ENCODE assay signal across 29 cellular contexts in the genomic region with DNA sequence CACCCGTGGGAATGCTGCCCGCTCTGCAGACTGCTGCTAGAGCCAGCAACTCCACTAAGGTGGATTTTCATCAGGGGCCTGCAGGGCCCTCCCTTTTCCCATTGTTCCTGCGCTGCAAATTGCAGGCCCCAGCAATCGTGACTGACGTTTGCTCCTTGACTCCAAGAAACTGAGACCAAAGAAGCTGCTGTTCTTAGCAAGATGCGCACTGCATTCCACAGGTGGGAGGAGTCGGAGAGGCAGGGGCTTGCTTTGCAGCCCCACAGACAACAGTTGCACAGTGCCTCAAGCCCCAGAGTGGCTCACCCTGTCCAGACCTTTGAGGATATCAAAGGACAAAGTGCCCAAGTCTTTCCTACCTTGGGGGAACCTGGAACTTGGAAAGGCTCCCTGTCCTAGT. TPM values are rescaled to one million over a fixed set of nuclear protein-coding genes. Genes with fewer than 3 reads are reported as not detected.
DNase-seq lines count a peak whose midpoint lies in the region; ATAC-seq and TF ChIP-seq lines count a peak whose summit lies in the region.
"Had no signal": no experiment of that assay in that cellular context is flagged by ENCODE, and none has a peak within 500 bp of the region (broad histone marks: within the 10 kb centered on the region; RNA-seq: fewer than 3 reads in every experiment).

No MANE protein-coding gene starts in this region.

- H3K27me3 ChIP-seq in H9 (ENCODE audit: insufficient read depth, low read length) (no peaks in the 10 kb centered on the region), NT2/D1 (ENCODE audit: insufficient read depth, insufficient read length) (no peaks in the 10 kb centered on the region), gastroesophageal sphincter (no peaks in the 10 kb centered on the region), gastrocnemius medialis (no peaks in the 10 kb centered on the region)
- H3K27me3 ChIP-seq: BLaER1, breast epithelium, colonic mucosa, ovary, Peyer's patch, thyroid gland had no signal

- H2BK120ac ChIP-seq in H9 (ENCODE audit: low read depth, low read length, poor library complexity, severe bottlenecking): no peak overlapping the region

- no peak overlapping the region for H4K5ac ChIP-seq in H9 (ENCODE audit: insufficient read length, low read depth, low read length)

- no peak for TF ChIP-seq EP300 in gastroesophageal sphincter (IDR thresholded peaks at IDR 0.05)

- no peaks in the 10 kb centered on the region for H3K79me1 ChIP-seq in H9 (ENCODE audit: insufficient read depth, low read depth, low read length, poor library complexity, severe bottlenecking)

- in situ Hi-C loops in gastrocnemius medialis (cut with MboI; ENCODE audit: low sequenced_read_pairs in 4 of 4) (loop anchor here in 2 of 4 donors (10.0 to 25.0 kb wide), 2 partner anchors 182 to 195 kb away; partner anchors contain the start of gene GFAP (in 1 of the 2)), GM13977 (cut with MboI; ENCODE audit: low pct_unique_long_range_greater_than_20kb, low sequenced_read_pairs, unreplicated experiment) (no loop called here)

- no peak overlapping the region for H3K14ac ChIP-seq in H9 (ENCODE audit: insufficient read depth, low read length)

- H3K4me3 Mint-ChIP-seq in H9: no peak overlapping the region
- H3K4me3 Mint-ChIP-seq: activated CD8-positive, alpha-beta T cell treated with anti-CD3 and anti-CD28 coated beads, Interleukin-2, amount 10 ng/mL, durations not matched to agents 7 days and 5 days; activated naive CD4-positive, alpha-beta T cell treated with anti-CD3 and anti-CD28 coated beads for 36 hours; natural killer cell; stimulated activated naive CD8-positive, alpha-beta T cell treated with anti-CD3 and anti-CD28 coated beads, Interleukin-15, amount 100 ng/mL, for 72 hours had no signal

- ATAC-seq in gastroesophageal sphincter: no peak
- no peak for ATAC-seq in gastrocnemius medialis
- ATAC-seq in HG02571 (IDR thresholded peaks at IDR 0.05; ENCODE audit: unreplicated experiment): no peak
- ATAC-seq: activated CD8-positive, alpha-beta T cell treated with anti-CD3 and anti-CD28 coated beads, Interleukin-2, amount 10 ng/mL, durations not matched to agents 7 days and 5 days; natural killer cell; stimulated activated naive CD8-positive, alpha-beta T cell treated with anti-CD3 and anti-CD28 coated beads, Interleukin-15, amount 100 ng/mL, for 72 hours had no signal

- no peaks in the 10 kb centered on the region for H3K9me3 ChIP-seq in H9 (ENCODE audit: control insufficient read depth, low read depth, low read length)
- no peaks in the 10 kb centered on the region for H3K9me3 ChIP-seq in NT2/D1 (ENCODE audit: insufficient read depth, low read length)
- H3K9me3 ChIP-seq in gastroesophageal sphincter: no peaks in the 10 kb centered on the region
- no peaks in the 10 kb centered on the region for H3K9me3 ChIP-seq in gastrocnemius medialis
- H3K9me3 ChIP-seq: BLaER1, breast epithelium, colonic mucosa, lower lobe of right lung, ovary, Peyer's patch, thyroid gland had no signal

- peaks cover 13 to 67% (median 63%) of the 10 kb centered on the region in 3 experiments; a peak in 6 of 7 replicates for H3K36me3 Mint-ChIP-seq in H9 (ENCODE audit: insufficient read depth in 1 of 3, low read depth in 3 of 3)
- H3K36me3 Mint-ChIP-seq: natural killer cell had no signal

- no peak overlapping the region for H3T11ph ChIP-seq in H9 (ENCODE audit: low read length)

- no CpG with 5 or more reads among the region's 7 CpGs for WGBS in H9 (ENCODE audit: extremely low coverage, insufficient read length, low lambda C conversion rate)
- WGBS in gastroesophageal sphincter (ENCODE audit: low coverage in 1 of 2), 2 donors: 46% methylated on average over 4 of the region's 7 CpGs; no CpG with 5 or more reads in 1 of the 2 donors

- no peak overlapping the region for H3K18ac ChIP-seq in H9 (ENCODE audit: insufficient read length, low read depth, low read length)

- H3K36me3 ChIP-seq in NT2/D1 (ENCODE audit: insufficient read depth, insufficient read length, low read length): peaks cover 84% of the 10 kb centered on the region
- H3K36me3 ChIP-seq in gastroesophageal sphincter: peaks cover 0 to 77% of the 10 kb centered on the region in 2 donors
- peaks cover 0 to 49% of the 10 kb centered on the region in 2 donors for H3K36me3 ChIP-seq in gastrocnemius medialis
- H3K36me3 ChIP-seq: ovary had no signal

- H3K4me1 ChIP-seq in H9 (ENCODE audit: insufficient read depth, low read length) (no peaks in the 10 kb centered on the region), NT2/D1 (ENCODE audit: insufficient read depth, insufficient read length) (peaks cover 9% of the 10 kb centered on the region), gastroesophageal sphincter (peaks cover 0 to 74% (median 18%) of the 10 kb centered on the region in 3 donors), gastrocnemius medialis (peaks cover 78 to 97% of the 10 kb centered on the region in 2 donors)
- H3K4me1 ChIP-seq: colonic mucosa, lower lobe of right lung had no signal

- no peaks in the 10 kb centered on the region for H3K23me2 ChIP-seq in H9 (ENCODE audit: insufficient read length, low read depth, low read length, poor library complexity, severe bottlenecking)

- H3K27ac ChIP-seq in H9 (ENCODE audit: insufficient read length, low read depth, low read length) (no peak overlapping the region), gastroesophageal sphincter (peak overlapping the region in 3 of 4 donors; percentile 49 to 85 (median 81)), gastrocnemius medialis (peak overlapping the region in 3 of 4 donors; percentile 88 to 96 (median 92))
- H3K27ac ChIP-seq: colonic mucosa, epithelial cell of prostate, lower lobe of right lung, ovary, Peyer's patch, thyroid gland had no signal

- H4K8ac ChIP-seq in H9 (replicated peaks; ENCODE audit: insufficient read length, low read depth, low read length): no peak overlapping the region

- no peaks in the 10 kb centered on the region for H3K9me3 Mint-ChIP-seq in H9
- H3K9me3 Mint-ChIP-seq: activated naive CD4-positive, alpha-beta T cell treated with anti-CD3 and anti-CD28 coated beads for 36 hours; natural killer cell; stimulated activated naive CD8-positive, alpha-beta T cell treated with anti-CD3 and anti-CD28 coated beads, Interleukin-15, amount 100 ng/mL, for 72 hours had no signal

- H2AK5ac ChIP-seq in H9 (ENCODE audit: insufficient read length, low read length): no peak overlapping the region

- no peaks in the 10 kb centered on the region for H3K79me2 ChIP-seq in H9 (ENCODE audit: insufficient read depth, low read length)

- H3K56ac ChIP-seq in H9 (ENCODE audit: insufficient read length, low read depth, low read length): no peak overlapping the region

- H4K91ac ChIP-seq in H9 (ENCODE audit: insufficient read length, low read depth, low read length): no peak overlapping the region

- H3K4me2 ChIP-seq in H9 (ENCODE audit: insufficient read depth, insufficient read length, low read length): no peak overlapping the region
- H3K4me2 ChIP-seq: BLaER1 had no signal

- H3K4me3 ChIP-seq in NT2/D1 (ENCODE audit: insufficient read length, low read depth): no peak overlapping the region
- no peak overlapping the region for H3K4me3 ChIP-seq in gastroesophageal sphincter
- no peak overlapping the region for H3K4me3 ChIP-seq in gastrocnemius medialis
- H3K4me3 ChIP-seq: BLaER1, breast epithelium, colonic mucosa, lower lobe of right lung, ovary, Peyer's patch, thyroid gland had no signal

- H3K4ac ChIP-seq in H9 (ENCODE audit: low read depth, low read length): no peak overlapping the region

- TF ChIP-seq POLR2A in gastroesophageal sphincter (IDR thresholded peaks at IDR 0.05) (no peak), gastrocnemius medialis (IDR thresholded peaks at IDR 0.05) (no peak)

- H3K9ac ChIP-seq in H9 (ENCODE audit: extremely low read depth, insufficient read length, low read length) (no peak overlapping the region), NT2/D1 (ENCODE audit: insufficient read length, low read depth) (peak overlapping the region; percentile 2)

- no peak overlapping the region for H2BK15ac ChIP-seq in H9 (ENCODE audit: low read depth, low read length)

- peak overlapping the region in 2 of 3 experiments; percentile 40 to 92; a peak in 2 of 7 replicates for H3K27ac Mint-ChIP-seq in H9
- H3K27ac Mint-ChIP-seq: activated CD8-positive, alpha-beta T cell treated with anti-CD3 and anti-CD28 coated beads, Interleukin-2, amount 10 ng/mL, durations not matched to agents 7 days and 5 days; activated naive CD4-positive, alpha-beta T cell treated with anti-CD3 and anti-CD28 coated beads for 36 hours had no signal

- H3K23ac ChIP-seq in H9 (ENCODE audit: insufficient read length, low read depth, low read length): no peak overlapping the region

- no peaks in the 10 kb centered on the region for H4K20me1 ChIP-seq in H9 (ENCODE audit: control insufficient read depth, insufficient read depth, insufficient read length)

- H2BK5ac ChIP-seq in H9 (ENCODE audit: insufficient read length, low read length): no peak overlapping the region

- H3K4me1 Mint-ChIP-seq in H9: peaks cover 0 to 7% of the 10 kb centered on the region in 2 experiments; a peak in 2 of 4 replicates
- H3K4me1 Mint-ChIP-seq: stimulated activated naive CD8-positive, alpha-beta T cell treated with anti-CD3 and anti-CD28 coated beads, Interleukin-15, amount 100 ng/mL, for 72 hours had no signal

- DNase-seq in H9: no peak
- no peak for DNase-seq in NT2/D1 (ENCODE audit: low read depth, low spot score)
- no peak for DNase-seq in gastrocnemius medialis
- no peak for DNase-seq in GM13977 (ENCODE audit: low spot score)
- DNase-seq in activated CD4-positive, alpha-beta T cell treated with anti-CD3 and anti-CD28 coated beads for 48 hours: no peak
- DNase-seq: activated CD8-positive, alpha-beta T cell treated with anti-CD3 and anti-CD28 coated beads, Interleukin-2, amount 10 ng/mL, durations not matched to agents 7 days and 5 days; activated naive CD4-positive, alpha-beta T cell treated with anti-CD3 and anti-CD28 coated beads for 36 hours; amygdala; colonic mucosa; effector CD8-positive, alpha-beta T cell; EL; head of caudate nucleus; lower lobe of right lung; natural killer cell; NCI-H1436 treated with DMSO at 0.1 percent for 48 hours; NCI-H2107; NCI-H446; NCI-H774; ovary; Peyer's patch; retina; SIG-M5; stimulated activated naive CD8-positive, alpha-beta T cell treated with anti-CD3 and anti-CD28 coated beads, Interleukin-15, amount 100 ng/mL, for 72 hours; thyroid gland had no signal

- peaks cover 2% of the 10 kb centered on the region; the same call in 1 of the 2 replicates for H3K27me3 Mint-ChIP-seq in H9 (ENCODE audit: low read depth)
- H3K27me3 Mint-ChIP-seq: stimulated activated naive CD8-positive, alpha-beta T cell treated with anti-CD3 and anti-CD28 coated beads, Interleukin-15, amount 100 ng/mL, for 72 hours had no signal

- no peak overlapping the region for H2BK20ac ChIP-seq in H9 (ENCODE audit: low read depth, low read length, poor library complexity, severe bottlenecking)

- H2BK12ac ChIP-seq in H9 (ENCODE audit: insufficient read length, low read depth, low read length): no peak overlapping the region

- intact Hi-C loops in gastrocnemius medialis (cut with DNase I; ENCODE audit: low total_unique reads): no loop called here

- TF ChIP-seq CTCF in H9 (conservative IDR thresholded peaks at IDR 0.05) (no peak), gastroesophageal sphincter (IDR thresholded peaks at IDR 0.05) (no peak), gastrocnemius medialis (IDR thresholded peaks at IDR 0.05 in 4 of 5, conservative IDR thresholded peaks at IDR 0.05 in 1 of 5) (no peak), GM13977 (IDR thresholded peaks at IDR 0.05; ENCODE audit: extremely low read depth, insufficient read depth, missing control alignments) (no peak)

- H2AFZ ChIP-seq in H9 (ENCODE audit: low read length): no peak overlapping the region

RNA-seq across cellular contexts. Expression of gene PLCD3, which starts 25.0 kb away (rescaled TPM):
- total RNA-seq in H9 (2021) (41.6 and 48.5 TPM in 2 replicates), gastroesophageal sphincter (100 to 1,000 TPM in 2 of 4 donors, 10 to 100 TPM in 2; 50.4 to 147 (median 81.8) TPM), gastrocnemius medialis (100 to 1,000 TPM in 1 of 4 donors, 10 to 100 TPM in 3; 38.6 to 186 (median 75.1) TPM)

RNA-seq across cellular contexts. Expression of gene ACBD4, which starts 28.2 kb away (rescaled TPM):
- total RNA-seq in H9 (2021) (9.7 and 10.5 TPM in 2 replicates), gastroesophageal sphincter (10 to 100 TPM; 15.0 to 28.8 (median 23.5) TPM), gastrocnemius medialis (1 to 10 TPM; 2.2 to 3.2 (median 2.5) TPM)

RNA-seq across cellular contexts. Expression of gene HEXIM1, which starts 41.0 kb away (rescaled TPM):
- 32.4 and 33.0 TPM in 2 replicates for total RNA-seq in H9 (2021)
- 10 to 100 TPM; 48.3 to 56.3 (median 53.8) TPM for total RNA-seq in gastroesophageal sphincter
- total RNA-seq in gastrocnemius medialis: 10 to 100 TPM; 26.3 to 79.6 (median 36.9) TPM

RNA-seq across cellular contexts. Expression of gene NMT1, which starts 46.2 kb away (rescaled TPM):
- total RNA-seq in H9 (2021) (150 and 151 TPM in 2 replicates), gastroesophageal sphincter (100 to 1,000 TPM in 1 of 4 donors, 10 to 100 TPM in 3; 63.5 to 129 (median 69.1) TPM), gastrocnemius medialis (100 to 1,000 TPM in 1 of 4 donors, 10 to 100 TPM in 3; 60.7 to 127 (median 71.5) TPM)

RNA-seq across cellular contexts. Expression of gene HEXIM2, which starts 54.4 kb away (rescaled TPM):
- 12.5 and 16.1 TPM in 2 replicates for total RNA-seq in H9 (2021)
- total RNA-seq in gastroesophageal sphincter: 10 to 100 TPM in 1 of 4 donors, 1 to 10 TPM in 3; 3.8 to 11.1 (median 8.6) TPM
- total RNA-seq in gastrocnemius medialis: 10 to 100 TPM; 31.4 to 70.8 (median 64.9) TPM
